ENCODE assay signal across 32 cellular contexts in the genomic region with DNA sequence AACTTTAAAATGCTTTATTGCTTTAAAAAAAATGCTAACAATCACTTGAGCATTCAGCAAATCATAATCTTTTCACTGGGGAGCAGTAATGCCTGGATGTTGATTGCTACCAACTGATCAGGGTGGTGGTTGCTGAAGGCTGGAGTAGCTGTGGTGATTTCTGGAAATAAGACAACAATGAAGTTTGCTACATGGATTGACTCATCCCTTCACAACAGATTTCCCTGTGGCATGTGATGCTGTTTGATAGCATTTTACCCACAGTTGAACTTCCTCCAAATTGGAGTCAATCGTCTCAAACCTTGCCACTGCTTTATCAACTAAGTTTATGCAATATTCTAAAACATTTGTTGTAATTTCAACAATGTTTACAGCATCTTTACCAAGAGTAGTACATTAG.
DNase-seq lines count a peak whose midpoint lies in the region; ATAC-seq, FAIRE-seq and TF ChIP-seq lines count a peak whose summit lies in the region.
"Had no signal": no experiment of that assay in that cellular context is flagged by ENCODE, and none has a peak within 500 bp of the region (broad histone marks: within the 10 kb centered on the region; RNA-seq: fewer than 3 reads in every experiment).

No MANE protein-coding gene starts in this region.

- H3K9me3 ChIP-seq in endothelial cell of umbilical vein (replicated peaks; ENCODE audit: control insufficient read depth, insufficient read depth, low read length), result no peaks in the 10 kb centered on the region

- DNase-seq in EH (ENCODE audit: low read depth) (peak; percentile 31), LHCN-M2 (ENCODE audit: low read depth) (peak; percentile 63), endothelial cell of umbilical vein (ENCODE audit: low read depth, low spot score) (no peak), kidney tubule cell (ENCODE audit: low spot score) (peak; percentile 56), urothelium cell line (ENCODE audit: low spot score) (no peak), NCI-H510A (lab: John Stamatoyannopoulos, UW) (no peak)
- DNase-seq: activated CD4-positive, alpha-beta memory T cell treated with anti-CD3 and anti-CD28 coated beads for 36 hours; activated CD4-positive, CD25-positive, alpha-beta regulatory T cell treated with anti-CD3 and anti-CD28 coated beads, Interleukin-2, amount 50 U/mL, for 72 hours; activated CD8-positive, alpha-beta memory T cell treated with anti-CD3 and anti-CD28 coated beads, Interleukin-2, amount 50 U/mL, for 4 hours; activated naive CD4-positive, alpha-beta T cell treated with anti-CD3 and anti-CD28 coated beads, Interleukin-2, amount 10 ng/mL, durations not matched to agents 7 days and 5 days; amniotic stem cell; COR-L47; effector memory CD4-positive, alpha-beta T cell; GF-D8; GOT3; midbrain; naive thymus-derived CD8-positive, alpha-beta T cell; NCI-H1417 treated with DMSO at 0.1 percent for 48 hours; NCI-H2081 treated with DMSO at 0.1 percent for 48 hours; NCI-H345; NCI-H82; nucleus accumbens; psoas muscle; RPMI8226; stimulated activated naive CD8-positive, alpha-beta T cell treated with anti-CD3 and anti-CD28 coated beads, Interleukin-15, Interleukin-2, amounts not matched to agents 100 U/mL and 50 U/mL, for 24 hours; T-helper 17 cell had no signal

- H3K36me3 ChIP-seq in endothelial cell of umbilical vein (ENCODE audit: control insufficient read depth in 2 of 2, extremely low read depth in 1 of 2, insufficient read depth in 2 of 2, low read length in 2 of 2), result no peaks in the 10 kb centered on the region
- H3K36me3 ChIP-seq: breast epithelium had no signal

- no peak overlapping the region for H3K4me2 ChIP-seq in endothelial cell of umbilical vein (ENCODE audit: insufficient read depth, low read length)
- H3K4me2 ChIP-seq: BLaER1 had no signal

- BruUV-seq in endothelial cell of umbilical vein (replicated peaks; lab: Mats Ljungman, UMichigan), result no TSS peak

- CTCF ChIA-PET in endothelial cell of umbilical vein (lab: Charles Lee), result interaction anchor here (1.1 kb wide), 1 partner anchor 572 kb away, joined by 3 read pairs; no protein-coding TSS in a partner anchor

- no peak overlapping the region for H3K27ac ChIP-seq in endothelial cell of umbilical vein (ENCODE audit: insufficient read depth, low read depth, low read length)
- H3K27ac ChIP-seq: BLaER1, breast epithelium, coronary artery, psoas muscle had no signal

- H2AFZ ChIP-seq in endothelial cell of umbilical vein (ENCODE audit: low read depth, low read length), result no peak overlapping the region

- no peak for TF ChIP-seq CTCF in endothelial cell of umbilical vein (IDR thresholded peaks at IDR 0.05; ENCODE audit: extremely low read depth in 1 of 2, insufficient read depth in 1 of 2, low read depth in 1 of 2, low read length in 2 of 2)

- no peaks in the 10 kb centered on the region for H3K4me1 ChIP-seq in endothelial cell of umbilical vein (ENCODE audit: control insufficient read depth, extremely low read depth, insufficient read depth, low read length)
- H3K4me1 ChIP-seq: BLaER1, breast epithelium, psoas muscle had no signal

- TF ChIP-seq POLR2A in endothelial cell of umbilical vein (IDR thresholded peaks at IDR 0.05; ENCODE audit: low read depth, low read length), result no peak

- dilution Hi-C loops in endothelial cell of umbilical vein (cut with MboI; ENCODE audit: extremely low pct_ligation_motif_present, low sequenced_read_pairs), result no loop called here

- no peaks in the 10 kb centered on the region for H3K9me1 ChIP-seq in endothelial cell of umbilical vein (replicated peaks; ENCODE audit: control insufficient read depth, extremely low read depth, insufficient read depth, low read length)

- FAIRE-seq in endothelial cell of umbilical vein (lab: Jason Lieb, UNC), result no peak
- FAIRE-seq in urothelium cell line (lab: Jason Lieb, UNC), result no peak

- ATAC-seq in GM21737 (IDR thresholded peaks at IDR 0.05; ENCODE audit: unreplicated experiment) (no peak), HG03442 (IDR thresholded peaks at IDR 0.05; ENCODE audit: unreplicated experiment) (no peak)
- ATAC-seq: esophagus mucosa; naive thymus-derived CD8-positive, alpha-beta T cell; psoas muscle; stimulated activated naive CD8-positive, alpha-beta T cell treated with anti-CD3 and anti-CD28 coated beads, Interleukin-15, Interleukin-2, amounts not matched to agents 100 U/mL and 50 U/mL, for 24 hours; T-helper 17 cell had no signal

- POLR2A ChIA-PET in endothelial cell of umbilical vein (lab: Charles Lee), result no interaction called here

- intact Hi-C loops in endothelial cell of umbilical vein (cut with micrococcal nuclease), result no loop called here

- H3K9ac ChIP-seq in endothelial cell of umbilical vein (replicated peaks; ENCODE audit: extremely low read depth, insufficient read depth, low read length), result no peak overlapping the region
- H3K9ac ChIP-seq: BLaER1 had no signal

- no peaks in the 10 kb centered on the region for H3K27me3 ChIP-seq in endothelial cell of umbilical vein (ENCODE audit: control insufficient read depth in 2 of 2, insufficient read depth in 2 of 2, low read length in 2 of 2)
- H3K27me3 ChIP-seq: BLaER1, breast epithelium had no signal

- no peak overlapping the region for H3K4me3 ChIP-seq in endothelial cell of umbilical vein (replicated peaks in 1 of 3; ENCODE audit: insufficient read depth in 1 of 3, low read depth in 1 of 3, low read length in 3 of 3)
- H3K4me3 ChIP-seq: BLaER1, breast epithelium, coronary artery, psoas muscle had no signal

- H4K20me1 ChIP-seq in endothelial cell of umbilical vein (replicated peaks; ENCODE audit: control insufficient read depth, extremely low read depth, insufficient read depth, low read length), result no peaks in the 10 kb centered on the region
- H4K20me1 ChIP-seq: BLaER1 had no signal

- H3K79me2 ChIP-seq in endothelial cell of umbilical vein (ENCODE audit: control insufficient read depth, insufficient read depth, low read length), result no peaks in the 10 kb centered on the region

TF ChIP-seq in endothelial cell of umbilical vein, 7 proteins besides CTCF, POLR2A, EP300 and RAD21:
- TF ChIP-seq FOS (IDR thresholded peaks at IDR 0.05; ENCODE audit: borderline replicate concordance, insufficient read depth, low read length), result peak; percentile 11
- TF ChIP-seq JUN (IDR thresholded peaks at IDR 0.05; ENCODE audit: borderline replicate concordance, insufficient read depth, insufficient read length, low read depth), result no peak

Comparison
In these comparisons a context has a peak if more than half of its experiments do, and no peak if none do; other contexts are left out.
1. DNase-seq: peak in EH (single experiment), LHCN-M2 (single experiment) and kidney tubule cell (single experiment); none in endothelial cell of umbilical vein (single experiment), urothelium cell line (single experiment) and NCI-H510A (single experiment).